In the genomic region with DNA sequence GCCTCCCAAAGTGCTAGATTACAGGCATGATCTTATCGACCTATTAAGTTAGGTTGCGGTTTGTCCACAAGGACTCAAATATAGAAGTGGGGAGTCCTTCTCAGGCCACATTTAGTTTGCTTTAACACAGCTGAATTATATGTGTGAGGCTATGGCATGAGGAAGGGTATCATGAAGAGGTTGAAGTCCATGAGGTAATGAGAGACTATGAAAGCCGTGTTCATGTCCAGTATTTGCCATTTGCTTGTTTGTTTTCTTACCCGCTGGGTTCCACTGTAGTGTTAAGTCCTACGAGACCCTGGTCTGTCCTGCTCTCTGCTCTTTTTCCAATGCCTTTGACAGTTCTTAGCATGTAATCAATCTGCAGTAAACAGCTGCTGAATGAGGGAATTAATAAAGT, we compare ENCODE assay signal across 35 cellular contexts.
DNase-seq lines count a peak whose midpoint lies in the region; ATAC-seq, FAIRE-seq and TF ChIP-seq lines count a peak whose summit lies in the region.
"Had no signal": no experiment of that assay in that cellular context is flagged by ENCODE, and none has a peak within 500 bp of the region (broad histone marks: within the 10 kb centered on the region; RNA-seq: fewer than 3 reads in every experiment).

No MANE protein-coding gene starts in this region.

- H3K27me3 ChIP-seq in HepG2 (ENCODE audit: control insufficient read depth in 1 of 2, insufficient read depth in 2 of 2, low read length in 2 of 2) (peaks cover 0 to 3% of the 10 kb centered on the region in 2 experiments; a peak in 1 of 5 replicates), right lobe of liver (no peaks in the 10 kb centered on the region), H1 (replicated peaks in 1 of 4; ENCODE audit: control insufficient read depth in 3 of 4, extremely low read depth in 1 of 4, insufficient read depth in 3 of 4, low read length in 3 of 4) (no peaks in the 10 kb centered on the region), neural progenitor cell (no peaks in the 10 kb centered on the region)
- H3K27me3 ChIP-seq: BE2C; BLaER1; BLaER1 treated with 17β-estradiol and CSF1 and Interleukin-3, amounts not matched to agents 10 nM and 100 nM had no signal

- TF ChIP-seq CTCF in HepG2 (CRISPR knock-in tag; IDR thresholded peaks at IDR 0.05), result no peak
- TF ChIP-seq CTCF in right lobe of liver (IDR thresholded peaks at IDR 0.05), result no peak
- no peak for TF ChIP-seq CTCF in H1 (IDR thresholded peaks at IDR 0.05; ENCODE audit: control extremely low read depth in 1 of 3, insufficient read depth in 1 of 3, low read depth in 1 of 3, low read length in 3 of 3)
- no peak for TF ChIP-seq CTCF in neural progenitor cell (IDR thresholded peaks at IDR 0.05)

- H3K4me3 Mint-ChIP-seq in neural progenitor cell, result no peak overlapping the region
- H3K4me3 Mint-ChIP-seq: B cell; CD14-positive monocyte; CD4-positive, alpha-beta memory T cell; CD4-positive, alpha-beta T cell; CD4-positive, CD25-positive, alpha-beta regulatory T cell; CD8-positive, alpha-beta memory T cell; CD8-positive, alpha-beta T cell had no signal

- H3K27me3 Mint-ChIP-seq in neural progenitor cell (ENCODE audit: insufficient read depth, low read depth), result peaks cover 5% of the 10 kb centered on the region
- H3K27me3 Mint-ChIP-seq: B cell; CD4-positive, alpha-beta T cell; CD4-positive, CD25-positive, alpha-beta regulatory T cell; CD8-positive, alpha-beta memory T cell had no signal

- H3K4ac ChIP-seq in H1 (replicated peaks; ENCODE audit: insufficient read length, low read depth, low read length), result no peak overlapping the region

- no peak overlapping the region; the same call in 1 of the 2 replicates for H2BK15ac ChIP-seq in H1 (ENCODE audit: low read length)

- H3K4me1 Mint-ChIP-seq in neural progenitor cell, result peaks cover 37% of the 10 kb centered on the region
- H3K4me1 Mint-ChIP-seq: B cell; CD14-positive monocyte; CD4-positive, alpha-beta memory T cell; CD4-positive, CD25-positive, alpha-beta regulatory T cell; CD8-positive, alpha-beta memory T cell had no signal

- no peak overlapping the region for H2BK120ac ChIP-seq in H1 (replicated peaks; ENCODE audit: low read depth, low read length)

- H3K79me1 ChIP-seq in H1 (ENCODE audit: low read depth, low read length), result no peaks in the 10 kb centered on the region

- ATAC-seq in HepG2 (no peak), right lobe of liver (no peak)
- ATAC-seq: A549; CD8-positive, alpha-beta T cell had no signal

- no peak overlapping the region for H3K14ac ChIP-seq in H1 (ENCODE audit: insufficient read length)

- no peak for DNase-seq in HepG2 (ENCODE audit: low spot score)
- DNase-seq in right lobe of liver, result no peak
- DNase-seq in H1 (ENCODE audit: low read depth in 1 of 2, low spot score in 2 of 2), result no peak
- DNase-seq in neural progenitor cell (ENCODE audit: low spot score), result no peak
- no peak for DNase-seq in AG20443 (ENCODE audit: low spot score)
- DNase-seq in NCI-H1694 (lab: John Stamatoyannopoulos, UW), result no peak
- DNase-seq: 8988T; ACHN; AML-193; BE2C; C1 segment of cervical spinal cord; Caco-2; Calu3; CD4-positive, alpha-beta memory T cell; CD4-positive, alpha-beta T cell; CD4-positive, CD25-positive, alpha-beta regulatory T cell; CD8-positive, alpha-beta memory T cell; CD8-positive, alpha-beta T cell; COR-L47; DMS 273 treated with DMSO at 0.1 percent for 48 hours; DMS153; DMS53; DMS79; DMS79 treated with DMSO at 0.1 percent for 48 hours; DND-41; EL had no signal

- H3K9me3 ChIP-seq in HepG2 (ENCODE audit: low read length) (no peaks in the 10 kb centered on the region), right lobe of liver (no peaks in the 10 kb centered on the region), H1 (ENCODE audit: insufficient read depth in 2 of 2, low read depth in 1 of 2, low read length in 1 of 2) (no peaks in the 10 kb centered on the region), neural progenitor cell (ENCODE audit: low read depth) (no peaks in the 10 kb centered on the region)
- H3K9me3 ChIP-seq: A549; BE2C; BLaER1; BLaER1 treated with 17β-estradiol and CSF1 and Interleukin-3, amounts not matched to agents 10 nM and 100 nM; Caco-2 had no signal

- H3K27ac ChIP-seq in HepG2 (ENCODE audit: extremely low read length, insufficient read depth, low read length), result no peak overlapping the region
- H3K27ac ChIP-seq in right lobe of liver, result no peak overlapping the region
- no peak overlapping the region for H3K27ac ChIP-seq in H1 (ENCODE audit: low read depth, low read length)
- H3K27ac ChIP-seq in neural progenitor cell, result no peak overlapping the region
- H3K27ac ChIP-seq: 22Rv1; A549; BLaER1; BLaER1 treated with 17β-estradiol and CSF1 and Interleukin-3, amounts not matched to agents 10 nM and 100 nM; C4-2B had no signal

- no peak overlapping the region for H3K18ac ChIP-seq in H1 (ENCODE audit: extremely low read depth, low read length)

- FAIRE-seq in HepG2 (lab: Jason Lieb, UNC) (no peak), H1 (lab: Jason Lieb, UNC) (no peak)
- FAIRE-seq: A204.1, A549, D721Med had no signal

- CTCF ChIA-PET in HepG2 (lab: Yijun Ruan, JAX; ENCODE audit: low intra/inter-chr PET ratio, low total read pairs) (no interaction called here), H1 (lab: Charles Lee; ENCODE audit: partially characterized antibody) (interaction anchor here (0.7 to 1.1 kb wide), 3 partner anchors 8 to 55 kb away, joined by 3 read pairs; no protein-coding TSS in a partner anchor)

- no peak overlapping the region for H3K9ac ChIP-seq in HepG2 (ENCODE audit: insufficient read depth, low read depth, low read length)
- H3K9ac ChIP-seq in H1 (replicated peaks in 1 of 4; ENCODE audit: extremely low read depth in 1 of 4, low read depth in 3 of 4, low read length in 3 of 4), result no peak overlapping the region
- no peak overlapping the region for H3K9ac ChIP-seq in neural progenitor cell
- H3K9ac ChIP-seq: BLaER1; BLaER1 treated with 17β-estradiol and CSF1 and Interleukin-3, amounts not matched to agents 10 nM and 100 nM had no signal

- H2AFZ ChIP-seq in HepG2 (ENCODE audit: low read length) (no peak overlapping the region), H1 (ENCODE audit: low read length) (no peak overlapping the region), neural progenitor cell (replicated peaks) (no peak overlapping the region)

- in situ Hi-C loops in HepG2 (cut with HindIII; ENCODE audit: extremely low pct_ligation_motif_present, low pct_unique_long_range_greater_than_20kb), result no loop called here

- H3K4me3 ChIP-seq in HepG2 (replicated peaks in 1 of 3; ENCODE audit: insufficient read depth in 1 of 3, low read depth in 2 of 3, low read length in 3 of 3) (no peak overlapping the region), right lobe of liver (no peak overlapping the region), H1 (ENCODE audit: extremely low read depth in 1 of 4, insufficient read depth in 2 of 4, low read depth in 3 of 4, low read length in 4 of 4) (no peak overlapping the region), neural progenitor cell (no peak overlapping the region)
- H3K4me3 ChIP-seq: A549; BLaER1; BLaER1 treated with 17β-estradiol and CSF1 and Interleukin-3, amounts not matched to agents 10 nM and 100 nM had no signal

- H4K91ac ChIP-seq in H1 (replicated peaks; ENCODE audit: insufficient read length, low read length), result no peak overlapping the region

- intact Hi-C loops in HepG2 (cut with micrococcal nuclease; ENCODE audit: unreplicated experiment) (no loop called here), right lobe of liver (cut with DNase I) (no loop called here)

- no peak overlapping the region for H3K23ac ChIP-seq in H1 (ENCODE audit: insufficient read length)

- H3K79me2 ChIP-seq in HepG2 (ENCODE audit: insufficient read depth, low read length), result no peaks in the 10 kb centered on the region
- no peaks in the 10 kb centered on the region for H3K79me2 ChIP-seq in H1 (ENCODE audit: control insufficient read depth in 1 of 2, insufficient read depth in 2 of 2, low read length in 2 of 2)
- H3K79me2 ChIP-seq in neural progenitor cell (ENCODE audit: low read depth), result no peaks in the 10 kb centered on the region

- no peak overlapping the region for H2BK12ac ChIP-seq in H1 (ENCODE audit: low read depth, low read length)

- no peak overlapping the region for H2BK5ac ChIP-seq in H1 (ENCODE audit: low read depth, low read length)

- no TSS peak for BruUV-seq in HepG2 (replicated peaks; lab: Mats Ljungman, UMichigan)

- H3K36me3 ChIP-seq in HepG2 (replicated peaks in 1 of 2; ENCODE audit: control insufficient read depth in 1 of 2, insufficient read depth in 2 of 2, low read length in 2 of 2) (no peaks in the 10 kb centered on the region), right lobe of liver (no peaks in the 10 kb centered on the region), H1 (ENCODE audit: control insufficient read depth in 2 of 4, insufficient read depth in 4 of 4, low read length in 3 of 4) (no peaks in the 10 kb centered on the region), neural progenitor cell (no peaks in the 10 kb centered on the region)
- H3K36me3 ChIP-seq: BE2C; BLaER1; BLaER1 treated with 17β-estradiol and CSF1 and Interleukin-3, amounts not matched to agents 10 nM and 100 nM had no signal

- TF ChIP-seq POLR2A in HepG2 (IDR thresholded peaks at IDR 0.05; ENCODE audit: insufficient read depth in 1 of 2, low read depth in 2 of 2, low read length in 2 of 2), result no peak
- no peak for TF ChIP-seq POLR2A in right lobe of liver (IDR thresholded peaks at IDR 0.05)
- TF ChIP-seq POLR2A in H1 (IDR thresholded peaks at IDR 0.05; ENCODE audit: control extremely low read depth in 1 of 2, low read depth in 2 of 2, low read length in 2 of 2), result no peak

- no peak overlapping the region for H4K5ac ChIP-seq in H1 (ENCODE audit: insufficient read length, low read depth, low read length)

- peak overlapping the region; percentile 25; the same call in 1 of the 2 replicates for H2AK5ac ChIP-seq in H1 (ENCODE audit: low read depth, low read length)

- H3K4me1 ChIP-seq in HepG2 (ENCODE audit: insufficient read depth, low read length) (no peaks in the 10 kb centered on the region), right lobe of liver (no peaks in the 10 kb centered on the region), H1 (replicated peaks in 1 of 4; ENCODE audit: control insufficient read depth in 3 of 4, insufficient read depth in 4 of 4, low read length in 3 of 4) (peaks cover 0 to 10% (median 6%) of the 10 kb centered on the region in 4 experiments; a peak in 5 of 7 replicates), neural progenitor cell (peaks cover 4% of the 10 kb centered on the region)
- H3K4me1 ChIP-seq: A549; BE2C; BLaER1; BLaER1 treated with 17β-estradiol and CSF1 and Interleukin-3, amounts not matched to agents 10 nM and 100 nM; Caco-2 had no signal

- H2BK20ac ChIP-seq in H1 (ENCODE audit: low read length), result no peak overlapping the region

- no peaks in the 10 kb centered on the region for H3K9me3 Mint-ChIP-seq in neural progenitor cell
- H3K9me3 Mint-ChIP-seq: CD4-positive, alpha-beta T cell had no signal

- no peak overlapping the region for H3K56ac ChIP-seq in H1 (replicated peaks; ENCODE audit: insufficient read length, low read depth, low read length)

- POLR2A ChIA-PET in HepG2 (lab: Yijun Ruan, JAX) (no interaction called here), H1 (lab: Charles Lee; ENCODE audit: partially characterized antibody) (no interaction called here)

- H4K20me1 ChIP-seq in HepG2 (ENCODE audit: insufficient read depth, low read length), result no peaks in the 10 kb centered on the region
- no peaks in the 10 kb centered on the region for H4K20me1 ChIP-seq in H1 (replicated peaks in 1 of 2; ENCODE audit: control insufficient read depth in 1 of 2, insufficient read depth in 2 of 2, low read length in 2 of 2)
- no peaks in the 10 kb centered on the region for H4K20me1 ChIP-seq in neural progenitor cell (ENCODE audit: low read depth)
- H4K20me1 ChIP-seq: BLaER1; BLaER1 treated with 17β-estradiol and CSF1 and Interleukin-3, amounts not matched to agents 10 nM and 100 nM had no signal

- H3F3A ChIP-seq in neural progenitor cell (ENCODE audit: low read depth), result no peaks in the 10 kb centered on the region

- H3K27ac Mint-ChIP-seq in neural progenitor cell, result peak overlapping the region; percentile 70
- H3K27ac Mint-ChIP-seq: B cell; CD14-positive monocyte; CD4-positive, alpha-beta memory T cell; CD4-positive, alpha-beta T cell; CD4-positive, CD25-positive, alpha-beta regulatory T cell; CD8-positive, alpha-beta T cell had no signal

- H3K36me3 Mint-ChIP-seq in neural progenitor cell, result no peaks in the 10 kb centered on the region
- H3K36me3 Mint-ChIP-seq: CD14-positive monocyte; CD4-positive, alpha-beta memory T cell; CD4-positive, CD25-positive, alpha-beta regulatory T cell; CD8-positive, alpha-beta memory T cell; CD8-positive, alpha-beta T cell had no signal

- TF ChIP-seq EP300 in HepG2 (IDR thresholded peaks at IDR 0.05; ENCODE audit: low read depth in 2 of 2, low read length in 2 of 2) (no peak), HepG2 (CRISPR knock-in tag; IDR thresholded peaks at IDR 0.05; ENCODE audit: borderline replicate concordance) (no peak), H1 (IDR thresholded peaks at IDR 0.05; ENCODE audit: borderline replicate concordance in 1 of 2, low read depth in 2 of 2, low read length in 2 of 2) (no peak)

- no peaks in the 10 kb centered on the region for H3K23me2 ChIP-seq in H1 (ENCODE audit: low read depth, low read length)

- TF ChIP-seq RAD21 in HepG2 (CRISPR knock-in tag; IDR thresholded peaks at IDR 0.05) (no peak), H1 (IDR thresholded peaks at IDR 0.05 in 1 of 2, conservative IDR thresholded peaks at IDR 0.05 in 1 of 2; ENCODE audit: low read depth in 2 of 2, low read length in 2 of 2) (no peak)

- 39% methylated on average over 5 of the region's 5 CpGs for WGBS in HepG2 (ENCODE audit: low lambda C conversion rate)
- WGBS in right lobe of liver (ENCODE audit: insufficient coverage, low coverage, low lambda C conversion rate, missing lambda C conversion rate), result 53% methylated on average over 5 of the region's 5 CpGs
- 95% methylated on average over 5 of the region's 5 CpGs; no CpG with 5 or more reads in 1 of the 2 experiments for WGBS in H1 (ENCODE audit: extremely low coverage in 1 of 2, insufficient coverage in 1 of 2, insufficient read length in 1 of 2, insufficient replicate concordance in 2 of 2, low coverage in 1 of 2, low lambda C conversion rate in 2 of 2, missing lambda C conversion rate in 1 of 2), 2 experiments

- no peak overlapping the region for H4K8ac ChIP-seq in H1 (ENCODE audit: extremely low read depth, insufficient read depth, low read length)

- no peak overlapping the region for H3K4me2 ChIP-seq in HepG2 (ENCODE audit: low read depth, low read length)
- H3K4me2 ChIP-seq in H1 (ENCODE audit: insufficient read depth in 1 of 2, low read depth in 2 of 2, low read length in 2 of 2), result no peak overlapping the region
- no peak overlapping the region for H3K4me2 ChIP-seq in neural progenitor cell
- H3K4me2 ChIP-seq: A549; BLaER1; BLaER1 treated with 17β-estradiol and CSF1 and Interleukin-3, amounts not matched to agents 10 nM and 100 nM had no signal
